In genomic region chr2:171225302-171225980, GRCh38 we compare ENCODE assay signal across 10 cellular contexts.
DNase-seq lines count a peak whose midpoint lies in the region; ATAC-seq, FAIRE-seq and TF ChIP-seq lines count a peak whose summit lies in the region.
"Had no signal": no experiment of that assay in that cellular context is flagged by ENCODE, and none has a peak within 500 bp of the region (broad histone marks: within the 10 kb centered on the region; RNA-seq: fewer than 3 reads in every experiment).

No MANE protein-coding gene starts in this region.

- no peak overlapping the region for H2AFZ ChIP-seq in K562 (ENCODE audit: low read depth, low read length)
- no peak overlapping the region for H2AFZ ChIP-seq in osteoblast (ENCODE audit: low read length)

- no peak overlapping the region for H3K4me3 ChIP-seq in K562
- H3K4me3 ChIP-seq in osteoblast (ENCODE audit: insufficient read depth, low read length) = no peak overlapping the region

- TF ChIP-seq EP300 in K562 (IDR thresholded peaks at IDR 0.05; ENCODE audit: low read length) = peak; percentile 79

- DNase-seq in GM03348 (ENCODE audit: low spot score) = peak; percentile 53
- DNase-seq in M059J (ENCODE audit: low read depth) = peak; percentile 94
- DNase-seq in K562 (ENCODE audit: extremely low read depth in 1 of 4, low spot score in 3 of 4) = peak in 2 of 4 experiments; percentile 25 to 77
- DNase-seq in osteoblast (ENCODE audit: insufficient read length, low spot score, missing footprints) = no peak
- DNase-seq in middle frontal gyrus (ENCODE audit: extremely low spot score, low spot score) = no peak
- DNase-seq in NCI-H1092 treated with DMSO at 0.1 percent for 48 hours (lab: John Stamatoyannopoulos, UW) = no peak
- DNase-seq: H7; stimulated activated naive CD4-positive, alpha-beta T cell had no signal

- H3K79me2 ChIP-seq in K562 (ENCODE audit: control insufficient read depth, insufficient read depth, low read length) (no peaks in the 10 kb centered on the region), osteoblast (ENCODE audit: insufficient read depth, low read length) (no peaks in the 10 kb centered on the region)

- H4K20me1 ChIP-seq in K562 (replicated peaks; ENCODE audit: control insufficient read depth, insufficient read depth, low read length) (no peaks in the 10 kb centered on the region), osteoblast (ENCODE audit: insufficient read depth, low read length) (no peaks in the 10 kb centered on the region)

- H3K27me3 ChIP-seq in K562 (ENCODE audit: control insufficient read depth in 2 of 2, insufficient read depth in 2 of 2, low read length in 2 of 2) = no peaks in the 10 kb centered on the region
- H3K27me3 ChIP-seq in osteoblast (ENCODE audit: insufficient read depth, low read length) = no peaks in the 10 kb centered on the region

- no peak overlapping the region for H3K9ac ChIP-seq in K562 (ENCODE audit: insufficient read depth in 1 of 2, low read depth in 2 of 2, low read length in 2 of 2)

- BruUV-seq in K562 (replicated peaks; lab: Mats Ljungman, UMichigan) = no TSS peak

- TF ChIP-seq RAD21 in K562 (CRISPR knock-in tag; conservative IDR thresholded peaks at IDR 0.05 in 1 of 2, IDR thresholded peaks at IDR 0.05 in 1 of 2) = peak in 1 of 2 experiments; percentile 36; a peak in 2 of 4 replicates

- intact Hi-C loops in K562 (cut with micrococcal nuclease) = loop anchor here (5.0 kb wide), 1 partner anchor 63 kb away; the partner anchor contains the start of gene TLK1

- WGBS in K562 (ENCODE audit: insufficient coverage, low coverage, missing lambda C conversion rate) = 4% methylated on average over 3 of the region's 3 CpGs

- TF ChIP-seq CTCF in K562 (IDR thresholded peaks at IDR 0.05 in 2 of 3, conservative IDR thresholded peaks at IDR 0.05 in 1 of 3; ENCODE audit: insufficient read depth in 2 of 3, low read depth in 1 of 3, low read length in 3 of 3) = peak in 2 of 3 experiments; percentile 30 to 36; a peak in 2 of 6 replicates
- peak; percentile 49 for TF ChIP-seq CTCF in osteoblast (IDR thresholded peaks at IDR 0.05; ENCODE audit: extremely low read depth, low read depth, low read length)

- no peak for TF ChIP-seq POLR2A in K562 (conservative IDR thresholded peaks at IDR 0.05)

- H3K4me1 ChIP-seq in K562 (replicated peaks in 1 of 2; ENCODE audit: control insufficient read depth in 2 of 2, insufficient read depth in 2 of 2, low read length in 2 of 2) (peaks cover 0 to 6% of the 10 kb centered on the region in 2 experiments; a peak in 3 of 5 replicates), osteoblast (ENCODE audit: insufficient read depth, low read length) (peaks cover 21% of the 10 kb centered on the region)

- peak; percentile 90 for FAIRE-seq in K562 (lab: Jason Lieb, UNC)

- H3K4me2 ChIP-seq in K562 (ENCODE audit: insufficient read depth, low read length) (no peak overlapping the region), osteoblast (ENCODE audit: insufficient read depth, low read length) (peak overlapping the region; percentile 34)

- H3K9me1 ChIP-seq in K562 (ENCODE audit: control insufficient read depth, insufficient read depth, low read length) = no peaks in the 10 kb centered on the region

- in situ Hi-C loops in K562 (cut with MboI) = no loop called here

- ATAC-seq in K562 (peak; percentile 79), HG02678 (IDR thresholded peaks at IDR 0.05; ENCODE audit: unreplicated experiment) (no peak), HG02623 (IDR thresholded peaks at IDR 0.05; ENCODE audit: unreplicated experiment) (no peak)

- POLR2A ChIA-PET in K562 (lab: Yijun Ruan, JAX) = no interaction called here

- CTCF ChIA-PET in K562 (lab: Yijun Ruan, JAX; ENCODE audit: low intra/inter-chr PET ratio) = no interaction called here

- H3K27ac ChIP-seq in K562 (ENCODE audit: extremely low read depth, low read depth, low read length) (no peak overlapping the region), osteoblast (ENCODE audit: low read depth, low read length) (no peak overlapping the region)

- H3K36me3 ChIP-seq in K562 (ENCODE audit: control insufficient read depth, insufficient read depth, low read length) (no peaks in the 10 kb centered on the region), osteoblast (ENCODE audit: insufficient read depth, low read length) (no peaks in the 10 kb centered on the region)

- H3K9me3 ChIP-seq in K562 (replicated peaks; ENCODE audit: control insufficient read depth, insufficient read depth, low read depth, low read length) (no peaks in the 10 kb centered on the region), osteoblast (ENCODE audit: low read depth, low read length) (no peaks in the 10 kb centered on the region)

TF ChIP-seq in K562, 482 proteins besides CTCF, POLR2A, EP300 and RAD21 (continues in another document):
- no peak for TF ChIP-seq HMG20B (CRISPR knock-in tag; IDR thresholded peaks at IDR 0.05)
- TF ChIP-seq, protein P1, sequence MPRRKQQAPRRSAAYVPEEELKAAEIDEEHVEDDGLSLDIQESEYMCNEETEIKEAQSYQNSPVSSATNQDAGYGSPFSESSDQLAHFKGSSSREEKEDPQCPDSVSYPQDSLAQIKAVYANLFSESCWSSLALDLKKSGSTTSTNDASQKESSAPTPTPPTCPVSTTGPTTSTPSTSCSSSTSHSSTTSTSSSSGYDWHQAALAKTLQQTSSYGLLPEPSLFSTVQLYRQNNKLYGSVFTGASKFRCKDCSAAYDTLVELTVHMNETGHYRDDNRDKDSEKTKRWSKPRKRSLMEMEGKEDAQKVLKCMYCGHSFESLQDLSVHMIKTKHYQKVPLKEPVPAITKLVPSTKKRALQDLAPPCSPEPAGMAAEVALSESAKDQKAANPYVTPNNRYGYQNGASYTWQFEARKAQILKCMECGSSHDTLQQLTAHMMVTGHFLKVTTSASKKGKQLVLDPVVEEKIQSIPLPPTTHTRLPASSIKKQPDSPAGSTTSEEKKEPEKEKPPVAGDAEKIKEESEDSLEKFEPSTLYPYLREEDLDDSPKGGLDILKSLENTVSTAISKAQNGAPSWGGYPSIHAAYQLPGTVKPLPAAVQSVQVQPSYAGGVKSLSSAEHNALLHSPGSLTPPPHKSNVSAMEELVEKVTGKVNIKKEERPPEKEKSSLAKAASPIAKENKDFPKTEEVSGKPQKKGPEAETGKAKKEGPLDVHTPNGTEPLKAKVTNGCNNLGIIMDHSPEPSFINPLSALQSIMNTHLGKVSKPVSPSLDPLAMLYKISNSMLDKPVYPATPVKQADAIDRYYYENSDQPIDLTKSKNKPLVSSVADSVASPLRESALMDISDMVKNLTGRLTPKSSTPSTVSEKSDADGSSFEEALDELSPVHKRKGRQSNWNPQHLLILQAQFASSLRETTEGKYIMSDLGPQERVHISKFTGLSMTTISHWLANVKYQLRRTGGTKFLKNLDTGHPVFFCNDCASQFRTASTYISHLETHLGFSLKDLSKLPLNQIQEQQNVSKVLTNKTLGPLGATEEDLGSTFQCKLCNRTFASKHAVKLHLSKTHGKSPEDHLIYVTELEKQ (CRISPR knock-in tag; IDR thresholded peaks at IDR 0.05) = no peak
- TF ChIP-seq ID3 (CRISPR knock-in tag; IDR thresholded peaks at IDR 0.05) = no peak
- TF ChIP-seq ID3 (tag; IDR thresholded peaks at IDR 0.05) = 0 out of 2 replicates have a peak, but pooled peaks have one; percentile 35
- TF ChIP-seq MCM7 (IDR thresholded peaks at IDR 0.05) = no peak
- TF ChIP-seq NCOA1 (IDR thresholded peaks at IDR 0.05; ENCODE audit: low read depth) = peak; percentile 35; the same call in 1 of the 2 replicates
- TF ChIP-seq TEAD2 (tag; IDR thresholded peaks at IDR 0.05) = no peak
- no peak for TF ChIP-seq CLOCK (CRISPR knock-in tag; IDR thresholded peaks at IDR 0.05; ENCODE audit: borderline replicate concordance)
- peak in 1 of 2 experiments; percentile 52; a peak in 1 of 3 replicates for TF ChIP-seq CBX3 (IDR thresholded peaks at IDR 0.05; ENCODE audit: borderline replicate concordance in 1 of 2, low read length in 2 of 2)
- TF ChIP-seq CREM (IDR thresholded peaks at IDR 0.05; ENCODE audit: low read depth) = peak; percentile 63
- no peak for TF ChIP-seq NCOA6 (IDR thresholded peaks at IDR 0.05)
- peak; percentile 62; the same call in 1 of the 2 replicates for TF ChIP-seq SMARCA5 (IDR thresholded peaks at IDR 0.05)
- TF ChIP-seq XRCC3 (IDR thresholded peaks at IDR 0.05) = no peak
- peak; percentile 73 to 89; a peak in 3 of 4 replicates for TF ChIP-seq TRIM24 (IDR thresholded peaks at IDR 0.05)
- peak; percentile 87 for TF ChIP-seq EHMT2 (IDR thresholded peaks at IDR 0.05)

Comparison
In these comparisons a context has a peak if more than half of its experiments do, and no peak if none do; other contexts are left out.
1. DNase-seq: peak in GM03348 (single experiment) and M059J (single experiment); none in osteoblast (single experiment), middle frontal gyrus (single experiment) and NCI-H1092 treated with DMSO at 0.1 percent for 48 hours (single experiment).